In the genomic region with DNA sequence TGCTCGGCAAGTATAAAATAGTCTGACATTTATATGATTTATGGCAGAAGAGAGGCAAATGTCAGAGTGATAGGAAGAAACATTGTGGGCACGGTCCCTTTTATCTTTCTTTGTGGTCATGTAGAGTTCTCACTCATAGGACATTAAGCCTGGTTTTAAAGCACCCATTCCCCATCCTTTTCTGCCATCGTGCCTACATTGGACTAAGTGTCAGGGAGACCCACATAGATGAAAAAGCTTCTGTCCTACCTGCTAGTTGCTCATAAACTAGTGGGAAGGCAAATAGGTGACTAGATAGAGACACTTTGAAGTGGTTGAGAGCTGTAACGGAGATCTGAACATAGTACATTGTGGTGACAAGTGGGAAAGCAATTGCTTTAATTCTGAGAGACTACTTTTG, we compare ENCODE assay signal across 25 cellular contexts.
DNase-seq lines count a peak whose midpoint lies in the region; ATAC-seq and TF ChIP-seq lines count a peak whose summit lies in the region.
"Had no signal": no experiment of that assay in that cellular context is flagged by ENCODE, and none has a peak within 500 bp of the region (broad histone marks: within the 10 kb centered on the region; RNA-seq: fewer than 3 reads in every experiment).

No MANE protein-coding gene starts in this region.

- no peak overlapping the region for H3K27ac Mint-ChIP-seq in activated T-cell treated with anti-CD3 and anti-CD28 coated beads, Interleukin-2, amount 50 U/mL, for 72 hours
- no peak overlapping the region for H3K27ac Mint-ChIP-seq in activated T-cell treated with anti-CD3 and anti-CD28 coated beads, Interleukin-2, amount 50 U/mL, for 24 hours
- H3K27ac Mint-ChIP-seq in activated naive CD8-positive, alpha-beta T cell treated with anti-CD3 and anti-CD28 coated beads, Interleukin-2, amount 10 ng/mL, durations not matched to agents 7 days and 5 days: peak overlapping the region; percentile 9
- H3K27ac Mint-ChIP-seq in stimulated activated naive CD8-positive, alpha-beta T cell treated with anti-CD3 and anti-CD28 coated beads, Interleukin-15, amount 100 ng/mL, for 72 hours: no peak overlapping the region
- H3K27ac Mint-ChIP-seq: IgD-negative memory B cell had no signal

- peaks cover 12% of the 10 kb centered on the region for H3K4me1 Mint-ChIP-seq in activated T-cell treated with anti-CD3 and anti-CD28 coated beads, Interleukin-2, amount 50 U/mL, for 72 hours (ENCODE audit: low read depth)
- H3K4me1 Mint-ChIP-seq in activated T-cell treated with anti-CD3 and anti-CD28 coated beads, Interleukin-2, amount 50 U/mL, for 24 hours (ENCODE audit: low read depth): peaks cover 12% of the 10 kb centered on the region
- peaks cover 17% of the 10 kb centered on the region for H3K4me1 Mint-ChIP-seq in activated naive CD8-positive, alpha-beta T cell treated with anti-CD3 and anti-CD28 coated beads, Interleukin-2, amount 10 ng/mL, durations not matched to agents 7 days and 5 days
- peaks cover 16% of the 10 kb centered on the region for H3K4me1 Mint-ChIP-seq in stimulated activated naive CD8-positive, alpha-beta T cell treated with anti-CD3 and anti-CD28 coated beads, Interleukin-15, amount 100 ng/mL, for 72 hours

- DNase-seq in activated T-cell treated with anti-CD3 and anti-CD28 coated beads, Interleukin-2, amount 50 U/mL, for 72 hours: no peak
- no peak for DNase-seq in activated T-cell treated with anti-CD3 and anti-CD28 coated beads, Interleukin-2, amount 50 U/mL, for 24 hours
- peak; percentile 6 for DNase-seq in OCI-M1 (lab: John Stamatoyannopoulos, UW)
- DNase-seq in activated naive CD8-positive, alpha-beta T cell treated with anti-CD3 and anti-CD28 coated beads, Interleukin-2, amount 10 ng/mL, durations not matched to agents 7 days and 5 days: no peak
- DNase-seq in stimulated activated naive CD8-positive, alpha-beta T cell treated with anti-CD3 and anti-CD28 coated beads, Interleukin-15, amount 100 ng/mL, for 72 hours: peak; percentile 10 to 11
- DNase-seq in GM13977 (ENCODE audit: low spot score): no peak
- no peak for DNase-seq in AG08395 (ENCODE audit: low spot score)
- no peak for DNase-seq in NCI-H1105 (lab: John Stamatoyannopoulos, UW)
- DNase-seq: 8988T, AML-193, C1 segment of cervical spinal cord, DMS53, EL, GF-D8, GOT3, Karpas-422, NCI-H1417, NCI-H1694 treated with DMSO at 0.1 percent for 48 hours, NCI-H2081 treated with DMSO at 0.1 percent for 48 hours, NCI-H2171 treated with DMSO at 0.1 percent for 48 hours, NCI-H524 treated with DMSO at 0.1 percent for 48 hours, NCI-H82 had no signal

- peaks cover 26% of the 10 kb centered on the region for H3K27me3 Mint-ChIP-seq in activated T-cell treated with anti-CD3 and anti-CD28 coated beads, Interleukin-2, amount 50 U/mL, for 72 hours (ENCODE audit: low read depth)
- no peaks in the 10 kb centered on the region for H3K27me3 Mint-ChIP-seq in activated T-cell treated with anti-CD3 and anti-CD28 coated beads, Interleukin-2, amount 50 U/mL, for 24 hours
- H3K27me3 Mint-ChIP-seq in activated naive CD8-positive, alpha-beta T cell treated with anti-CD3 and anti-CD28 coated beads, Interleukin-2, amount 10 ng/mL, durations not matched to agents 7 days and 5 days: peaks cover 26% of the 10 kb centered on the region
- H3K27me3 Mint-ChIP-seq in stimulated activated naive CD8-positive, alpha-beta T cell treated with anti-CD3 and anti-CD28 coated beads, Interleukin-15, amount 100 ng/mL, for 72 hours: peaks cover 19% of the 10 kb centered on the region
- H3K27me3 Mint-ChIP-seq: IgD-negative memory B cell had no signal

- POLR2A ChIA-PET in activated naive CD8-positive, alpha-beta T cell treated with anti-CD3 and anti-CD28 coated beads, Interleukin-2, amount 10 ng/mL, durations not matched to agents 7 days and 5 days (lab: Charles Lee): no interaction called here

- no peak overlapping the region for H3K4me3 Mint-ChIP-seq in activated T-cell treated with anti-CD3 and anti-CD28 coated beads, Interleukin-2, amount 50 U/mL, for 72 hours
- no peak overlapping the region for H3K4me3 Mint-ChIP-seq in activated T-cell treated with anti-CD3 and anti-CD28 coated beads, Interleukin-2, amount 50 U/mL, for 24 hours
- H3K4me3 Mint-ChIP-seq in activated naive CD8-positive, alpha-beta T cell treated with anti-CD3 and anti-CD28 coated beads, Interleukin-2, amount 10 ng/mL, durations not matched to agents 7 days and 5 days: peak overlapping the region; percentile 33
- H3K4me3 Mint-ChIP-seq in stimulated activated naive CD8-positive, alpha-beta T cell treated with anti-CD3 and anti-CD28 coated beads, Interleukin-15, amount 100 ng/mL, for 72 hours: no peak overlapping the region
- H3K4me3 Mint-ChIP-seq: IgD-negative memory B cell had no signal

- peak; percentile 32 to 73 for ATAC-seq in activated T-cell treated with anti-CD3 and anti-CD28 coated beads, Interleukin-2, amount 50 U/mL, for 72 hours (replicated peaks in 1 of 2)
- peak; percentile 89 for ATAC-seq in activated naive CD8-positive, alpha-beta T cell treated with anti-CD3 and anti-CD28 coated beads, Interleukin-2, amount 10 ng/mL, durations not matched to agents 7 days and 5 days (ENCODE audit: low read depth)
- ATAC-seq in stimulated activated naive CD8-positive, alpha-beta T cell treated with anti-CD3 and anti-CD28 coated beads, Interleukin-15, amount 100 ng/mL, for 72 hours: peak; percentile 82
- ATAC-seq: HCT116, Right ventricle myocardium inferior had no signal

- TF ChIP-seq CTCF in GM13977 (IDR thresholded peaks at IDR 0.05; ENCODE audit: extremely low read depth, insufficient read depth, missing control alignments): no peak

- no peaks in the 10 kb centered on the region for H3K9me3 Mint-ChIP-seq in activated T-cell treated with anti-CD3 and anti-CD28 coated beads, Interleukin-2, amount 50 U/mL, for 72 hours
- H3K9me3 Mint-ChIP-seq in activated T-cell treated with anti-CD3 and anti-CD28 coated beads, Interleukin-2, amount 50 U/mL, for 24 hours: no peaks in the 10 kb centered on the region
- H3K9me3 Mint-ChIP-seq in activated naive CD8-positive, alpha-beta T cell treated with anti-CD3 and anti-CD28 coated beads, Interleukin-2, amount 10 ng/mL, durations not matched to agents 7 days and 5 days: no peaks in the 10 kb centered on the region
- H3K9me3 Mint-ChIP-seq in stimulated activated naive CD8-positive, alpha-beta T cell treated with anti-CD3 and anti-CD28 coated beads, Interleukin-15, amount 100 ng/mL, for 72 hours: no peaks in the 10 kb centered on the region
- H3K9me3 Mint-ChIP-seq: IgD-negative memory B cell had no signal

- in situ Hi-C loops in GM13977 (cut with MboI; ENCODE audit: low pct_unique_long_range_greater_than_20kb, low sequenced_read_pairs, unreplicated experiment): loop anchor here (25.0 kb wide), 1 partner anchor 262 kb away; a partner anchor contains a TSS

- no peaks in the 10 kb centered on the region for H3K36me3 Mint-ChIP-seq in activated T-cell treated with anti-CD3 and anti-CD28 coated beads, Interleukin-2, amount 50 U/mL, for 72 hours (ENCODE audit: insufficient read depth in 2 of 2)
- H3K36me3 Mint-ChIP-seq in activated T-cell treated with anti-CD3 and anti-CD28 coated beads, Interleukin-2, amount 50 U/mL, for 24 hours (ENCODE audit: low read depth): no peaks in the 10 kb centered on the region
- H3K36me3 Mint-ChIP-seq in activated naive CD8-positive, alpha-beta T cell treated with anti-CD3 and anti-CD28 coated beads, Interleukin-2, amount 10 ng/mL, durations not matched to agents 7 days and 5 days: no peaks in the 10 kb centered on the region

Comparison
In these comparisons a context has a peak if more than half of its experiments do, and no peak if none do; other contexts are left out.
1. DNase-seq: peak in OCI-M1 (single experiment) and stimulated activated naive CD8-positive, alpha-beta T cell treated with anti-CD3 and anti-CD28 coated beads, Interleukin-15, amount 100 ng/mL, for 72 hours (2 of 2); none in activated T-cell treated with anti-CD3 and anti-CD28 coated beads, Interleukin-2, amount 50 U/mL, for 72 hours (0 of 2), activated T-cell treated with anti-CD3 and anti-CD28 coated beads, Interleukin-2, amount 50 U/mL, for 24 hours (single experiment), activated naive CD8-positive, alpha-beta T cell treated with anti-CD3 and anti-CD28 coated beads, Interleukin-2, amount 10 ng/mL, durations not matched to agents 7 days and 5 days (single experiment), GM13977 (single experiment), AG08395 (single experiment) and NCI-H1105 (single experiment).
2. Peak in every context shown above with its lines, with median percentiles within 50 percentile points of each other: ATAC-seq.